In the genomic region with DNA sequence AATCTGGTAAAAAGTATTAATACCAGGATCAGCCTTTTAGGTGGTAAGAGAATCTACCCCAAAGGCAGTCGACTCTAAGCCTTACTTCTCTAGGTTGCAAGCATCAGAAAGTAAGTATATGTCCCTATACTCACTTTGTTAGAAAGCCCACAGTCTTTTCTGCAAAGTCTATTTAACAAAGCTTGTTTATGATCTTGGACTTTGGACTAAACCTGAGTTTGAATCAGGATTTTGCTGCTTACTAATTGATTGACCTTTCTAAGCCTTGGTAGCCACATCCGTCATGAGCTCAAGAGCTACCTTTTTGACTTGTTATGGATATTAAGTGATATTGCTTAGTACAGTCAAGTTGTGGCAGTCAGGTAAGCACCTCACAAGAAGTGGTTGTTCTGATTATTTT, we compare ENCODE assay signal across 1 cellular context.
TF ChIP-seq lines count a peak whose summit lies in the region.

No MANE protein-coding gene starts in this region.

TF ChIP-seq in HepG2, 621 proteins besides CTCF, POLR2A, EP300 and RAD21 (continued from another document and continues in another):
- TF ChIP-seq KIAA2018 (CRISPR knock-in tag; IDR thresholded peaks at IDR 0.05; ENCODE audit: borderline replicate concordance) (no peak), ZNF703 (CRISPR knock-in tag; IDR thresholded peaks at IDR 0.05; ENCODE audit: borderline replicate concordance) (no peak), ZNF672 (CRISPR knock-in tag; IDR thresholded peaks at IDR 0.05) (no peak), NR0B2 (CRISPR knock-in tag; IDR thresholded peaks at IDR 0.05) (no peak), ZNF781 (CRISPR knock-in tag; IDR thresholded peaks at IDR 0.05; ENCODE audit: borderline replicate concordance, not compliant biosample characterization) (no peak), ATF5 (CRISPR knock-in tag; IDR thresholded peaks at IDR 0.05; ENCODE audit: low read depth) (no peak), ZNF446 (CRISPR knock-in tag; IDR thresholded peaks at IDR 0.05) (no peak), ARID5B (CRISPR knock-in tag; IDR thresholded peaks at IDR 0.05) (peak; percentile 76), ZSCAN31 (CRISPR knock-in tag; IDR thresholded peaks at IDR 0.05; ENCODE audit: low read depth) (no peak), NCOA2 (CRISPR knock-in tag; IDR thresholded peaks at IDR 0.05) (0 out of 2 replicates have a peak, but pooled peaks have one; percentile 32), NFE2 (CRISPR knock-in tag; IDR thresholded peaks at IDR 0.05) (no peak), KLF15 (CRISPR knock-in tag; IDR thresholded peaks at IDR 0.05; ENCODE audit: borderline replicate concordance) (no peak), ZGPAT (CRISPR knock-in tag; IDR thresholded peaks at IDR 0.05) (0 out of 2 replicates have a peak, but pooled peaks have one; percentile 23), ISX (CRISPR knock-in tag; conservative IDR thresholded peaks at IDR 0.05) (no peak), BCL6 (CRISPR knock-in tag; IDR thresholded peaks at IDR 0.05) (peak; percentile 90), NFRKB (IDR thresholded peaks at IDR 0.05) (no peak), ZSCAN21 (CRISPR knock-in tag; IDR thresholded peaks at IDR 0.05; ENCODE audit: borderline replicate concordance) (no peak), NR2C2 (CRISPR knock-in tag; IDR thresholded peaks at IDR 0.05; ENCODE audit: borderline replicate concordance) (no peak), SALL1 (CRISPR knock-in tag; IDR thresholded peaks at IDR 0.05) (peak; percentile 26; the same call in 1 of the 2 replicates), NFKBIZ (CRISPR knock-in tag; IDR thresholded peaks at IDR 0.05) (no peak), ZNF513 (CRISPR knock-in tag; conservative IDR thresholded peaks at IDR 0.05) (no peak), ZSCAN25 (CRISPR knock-in tag; IDR thresholded peaks at IDR 0.05) (no peak), ZNF430 (CRISPR knock-in tag; IDR thresholded peaks at IDR 0.05) (no peak), CCAR2 (optimal IDR thresholded peaks at IDR 0.05; ENCODE audit: low read depth, low read length) (no peak), ZNF235 (CRISPR knock-in tag; IDR thresholded peaks at IDR 0.05; ENCODE audit: borderline replicate concordance) (no peak), PPARG (CRISPR knock-in tag; conservative IDR thresholded peaks at IDR 0.05) (0 out of 2 replicates have a peak, but pooled peaks have one; percentile 14), ZNF788 (CRISPR knock-in tag; IDR thresholded peaks at IDR 0.05; ENCODE audit: borderline replicate concordance) (no peak), ELF4 (CRISPR knock-in tag; IDR thresholded peaks at IDR 0.05; ENCODE audit: borderline replicate concordance) (no peak), ERF (CRISPR knock-in tag; IDR thresholded peaks at IDR 0.05) (peak; percentile 25; the same call in 1 of the 2 replicates), FOXK2 (IDR thresholded peaks at IDR 0.05) (no peak), TBX3 (IDR thresholded peaks at IDR 0.05; ENCODE audit: borderline replicate concordance) (no peak), NR1H2 (CRISPR knock-in tag; IDR thresholded peaks at IDR 0.05; ENCODE audit: borderline replicate concordance, low read depth) (no peak), RXRB (CRISPR knock-in tag; IDR thresholded peaks at IDR 0.05; ENCODE audit: borderline replicate concordance) (no peak; the same call in 1 of the 2 replicates), SRY (CRISPR knock-in tag; IDR thresholded peaks at IDR 0.05) (no peak), TGIF2 (CRISPR knock-in tag; IDR thresholded peaks at IDR 0.05) (no peak), ZNF367 (CRISPR knock-in tag; IDR thresholded peaks at IDR 0.05; ENCODE audit: borderline replicate concordance) (no peak), ZNF260 (CRISPR knock-in tag; IDR thresholded peaks at IDR 0.05; ENCODE audit: borderline replicate concordance, low read depth) (no peak), HOXA3 (CRISPR knock-in tag; IDR thresholded peaks at IDR 0.05) (no peak), GFI1 (CRISPR knock-in tag; IDR thresholded peaks at IDR 0.05; ENCODE audit: borderline replicate concordance) (peak; percentile 58; the same call in 1 of the 2 replicates), ARNT (IDR thresholded peaks at IDR 0.05) (no peak), ATAD3A (CRISPR knock-in tag; IDR thresholded peaks at IDR 0.05) (no peak), HNF4A (CRISPR knock-in tag; IDR thresholded peaks at IDR 0.05) (peak; percentile 83), NFE2L2 (IDR thresholded peaks at IDR 0.05; ENCODE audit: low read length) (no peak), ZNF615 (CRISPR knock-in tag; IDR thresholded peaks at IDR 0.05; ENCODE audit: borderline replicate concordance) (no peak)
- TF ChIP-seq, protein P1, sequence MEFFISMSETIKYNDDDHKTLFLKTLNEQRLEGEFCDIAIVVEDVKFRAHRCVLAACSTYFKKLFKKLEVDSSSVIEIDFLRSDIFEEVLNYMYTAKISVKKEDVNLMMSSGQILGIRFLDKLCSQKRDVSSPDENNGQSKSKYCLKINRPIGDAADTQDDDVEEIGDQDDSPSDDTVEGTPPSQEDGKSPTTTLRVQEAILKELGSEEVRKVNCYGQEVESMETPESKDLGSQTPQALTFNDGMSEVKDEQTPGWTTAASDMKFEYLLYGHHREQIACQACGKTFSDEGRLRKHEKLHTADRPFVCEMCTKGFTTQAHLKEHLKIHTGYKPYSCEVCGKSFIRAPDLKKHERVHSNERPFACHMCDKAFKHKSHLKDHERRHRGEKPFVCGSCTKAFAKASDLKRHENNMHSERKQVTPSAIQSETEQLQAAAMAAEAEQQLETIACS (CRISPR knock-in tag; IDR thresholded peaks at IDR 0.05), result no peak
- TF ChIP-seq, protein P2, sequence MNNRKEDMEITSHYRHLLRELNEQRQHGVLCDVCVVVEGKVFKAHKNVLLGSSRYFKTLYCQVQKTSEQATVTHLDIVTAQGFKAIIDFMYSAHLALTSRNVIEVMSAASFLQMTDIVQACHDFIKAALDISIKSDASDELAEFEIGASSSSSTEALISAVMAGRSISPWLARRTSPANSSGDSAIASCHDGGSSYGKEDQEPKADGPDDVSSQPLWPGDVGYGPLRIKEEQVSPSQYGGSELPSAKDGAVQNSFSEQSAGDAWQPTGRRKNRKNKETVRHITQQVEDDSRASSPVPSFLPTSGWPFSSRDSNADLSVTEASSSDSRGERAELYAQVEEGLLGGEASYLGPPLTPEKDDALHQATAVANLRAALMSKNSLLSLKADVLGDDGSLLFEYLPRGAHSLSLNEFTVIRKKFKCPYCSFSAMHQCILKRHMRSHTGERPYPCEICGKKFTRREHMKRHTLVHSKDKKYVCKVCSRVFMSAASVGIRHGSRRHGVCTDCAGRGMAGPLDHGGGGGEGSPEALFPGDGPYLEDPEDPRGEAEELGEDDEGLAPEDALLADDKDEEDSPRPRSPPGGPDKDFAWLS (CRISPR knock-in tag; IDR thresholded peaks at IDR 0.05; ENCODE audit: borderline replicate concordance), result no peak
